8 cellular contexts compared by ENCODE assay signal in the genomic region with DNA sequence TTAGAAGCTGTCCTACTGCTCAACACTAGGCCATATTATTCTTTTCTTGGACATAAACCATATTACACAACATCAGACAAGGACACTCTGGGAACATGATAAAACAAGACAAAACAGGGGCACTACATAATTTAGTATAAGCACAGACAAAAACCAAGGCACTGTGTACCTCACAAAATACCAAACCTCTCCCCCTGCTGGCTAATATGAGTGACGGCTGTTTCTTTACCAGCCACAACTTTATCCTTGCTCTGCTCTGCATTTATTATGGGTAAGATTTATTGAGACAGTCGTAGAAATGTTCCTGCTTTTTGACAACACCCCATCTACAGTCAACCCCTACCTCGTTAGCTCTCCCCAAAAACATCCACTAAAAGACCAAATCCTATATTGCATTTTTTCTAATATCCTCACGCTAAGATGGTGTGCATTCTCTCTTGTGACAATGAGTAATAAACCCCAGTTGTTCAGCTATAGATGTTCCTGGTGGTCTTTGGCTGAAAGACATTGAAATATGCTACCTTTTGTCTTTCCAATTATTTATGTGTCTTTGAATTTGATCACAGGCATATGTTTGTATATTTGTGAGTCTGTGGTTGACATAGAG. TPM values are rescaled to one million over a fixed set of nuclear protein-coding genes. Genes with fewer than 3 reads are reported as not detected.
A peak's percentile ranks its signal among the peaks of the same experiment; 100 is the strongest.
DNase-seq lines count a peak whose midpoint lies in the region; ATAC-seq and TF ChIP-seq lines count a peak whose summit lies in the region.

No MANE protein-coding gene starts in this region.

- TF ChIP-seq CTCF in heart left ventricle (IDR thresholded peaks at IDR 0.05) (peak; percentile 21 to 53 (median 32)), RWPE2 (IDR thresholded peaks at IDR 0.05; ENCODE audit: poor library complexity, severe bottlenecking) (peak; percentile 62), upper lobe of left lung (IDR thresholded peaks at IDR 0.05) (peak in 4 of 6 experiments; percentile 24 to 38 (median 37))

- ATAC-seq in heart left ventricle = no peak
- ATAC-seq in RWPE2 (ENCODE audit: low read depth) = peak; percentile 57; the same call in 2 of the 3 replicates
- no peak for ATAC-seq in upper lobe of left lung (ENCODE audit: low FRiP score in 2 of 2)
- no peak for ATAC-seq in GM18520 (IDR thresholded peaks at IDR 0.05; ENCODE audit: unreplicated experiment)
- ATAC-seq in HG02852 (IDR thresholded peaks at IDR 0.05; ENCODE audit: unreplicated experiment) = no peak

- H3K27me3 ChIP-seq in heart left ventricle = no peaks in the 10 kb centered on the region
- no peaks in the 10 kb centered on the region for H3K27me3 ChIP-seq in RWPE2 (ENCODE audit: insufficient read depth, poor library complexity, severe bottlenecking)
- H3K27me3 ChIP-seq in upper lobe of left lung = no peaks in the 10 kb centered on the region

- H3K27ac ChIP-seq in heart left ventricle = no peak overlapping the region
- H3K27ac ChIP-seq in RWPE2 (ENCODE audit: poor library complexity, severe bottlenecking) = no peak overlapping the region
- no peak overlapping the region for H3K27ac ChIP-seq in upper lobe of left lung

- no peak for TF ChIP-seq EP300 in upper lobe of left lung (IDR thresholded peaks at IDR 0.05)

- no peak for TF ChIP-seq POLR2A in heart left ventricle (IDR thresholded peaks at IDR 0.05)
- TF ChIP-seq POLR2A in upper lobe of left lung (IDR thresholded peaks at IDR 0.05) = no peak

- H3K36me3 ChIP-seq in heart left ventricle (peaks cover 0 to 26% (median 0%) of the 10 kb centered on the region in 9 donors), RWPE2 (ENCODE audit: low read depth) (no peaks in the 10 kb centered on the region), upper lobe of left lung (no peaks in the 10 kb centered on the region)

- H3K9me3 ChIP-seq in heart left ventricle = no peaks in the 10 kb centered on the region
- no peaks in the 10 kb centered on the region for H3K9me3 ChIP-seq in RWPE2 (ENCODE audit: severe bottlenecking)
- no peaks in the 10 kb centered on the region for H3K9me3 ChIP-seq in upper lobe of left lung

- 47 to 82% (median 71%) methylated on average over 4 of the region's 4 CpGs for WGBS in heart left ventricle, 4 donors
- WGBS in upper lobe of left lung, 2 donors = 54 to 57% methylated on average over 4 of the region's 4 CpGs

- H3K4me3 ChIP-seq in heart left ventricle (no peak overlapping the region), RWPE2 (ENCODE audit: severe bottlenecking) (no peak overlapping the region), upper lobe of left lung (no peak overlapping the region)

- peaks cover 0 to 6% (median under 1%) of the 10 kb centered on the region in 12 donors for H3K4me1 ChIP-seq in heart left ventricle
- H3K4me1 ChIP-seq in RWPE2 (ENCODE audit: insufficient read depth, poor library complexity, severe bottlenecking) = no peaks in the 10 kb centered on the region
- H3K4me1 ChIP-seq in upper lobe of left lung = no peaks in the 10 kb centered on the region

- no peak for DNase-seq in heart left ventricle
- no peak for DNase-seq in cardiac septum (ENCODE audit: low spot score)
- DNase-seq in RWPE2 (ENCODE audit: low spot score) = no peak
- peak; percentile 43 for DNase-seq in fibroblast of peridontal ligament (ENCODE audit: extremely low read depth)
- no peak for DNase-seq in upper lobe of left lung
- no peak for DNase-seq in amniotic stem cell (lab: John Stamatoyannopoulos, UW)

- intact Hi-C loops in heart left ventricle (cut with DNase I) = no loop called here
- intact Hi-C loops in cardiac septum (cut with DNase I) = no loop called here

RNA-seq across cellular contexts. Expression of a gene that starts 23.8 kb away (rescaled TPM):
- total RNA-seq in heart left ventricle (10 to 100 TPM; 11.7 to 19.8 (median 14.7) TPM), cardiac septum (15.5 TPM), upper lobe of left lung (10 to 100 TPM; 14.9 to 23.6 (median 19.7) TPM)
- polyA plus RNA-seq in heart left ventricle = 10 to 100 TPM; 20.9 to 46.1 TPM

RNA-seq across cellular contexts. Expression of a gene that starts 29.7 kb away (rescaled TPM):
- total RNA-seq in heart left ventricle (10 to 100 TPM; 41.6 to 64.7 (median 44.9) TPM), cardiac septum (41.4 TPM), upper lobe of left lung (10 to 100 TPM; 31.4 to 66.1 (median 42.7) TPM)
- polyA plus RNA-seq in heart left ventricle = 10 to 100 TPM; 38.7 to 90.3 TPM

RNA-seq across cellular contexts. Expression of a gene that starts 38.3 kb away (rescaled TPM):
- total RNA-seq in heart left ventricle (under 1 TPM in 1 of 9 donors, not detected in 8; 0.68 TPM), cardiac septum (not detected), upper lobe of left lung (1 to 10 TPM; 2.0 to 4.2 (median 2.8) TPM)
- polyA plus RNA-seq in heart left ventricle = not detected
